In genomic region chr15:68252925-68253534, GRCh38 we compare ENCODE assay signal across 8 cellular contexts. TPM values are rescaled to one million over a fixed set of nuclear protein-coding genes. Genes with fewer than 3 reads are reported as not detected.
DNase-seq lines count a peak whose midpoint lies in the region; ATAC-seq and TF ChIP-seq lines count a peak whose summit lies in the region.

No MANE protein-coding gene starts in this region.

- no TSS peak for BruUV-seq in Calu3 (replicated peaks; lab: Mats Ljungman, UMichigan)

- H2BK120ac ChIP-seq in trophoblast cell (ENCODE audit: insufficient read depth, low read length, poor library complexity): no peak overlapping the region

- H3K9me3 ChIP-seq in trophoblast cell (ENCODE audit: insufficient read depth, low read depth, low read length): no peaks in the 10 kb centered on the region

- peaks cover 8% of the 10 kb centered on the region for H3K79me1 ChIP-seq in trophoblast cell (ENCODE audit: low read length)

- no peak overlapping the region for H2AFZ ChIP-seq in trophoblast cell (ENCODE audit: insufficient read depth, low read length, poor library complexity)

- no peak overlapping the region for H3K27ac ChIP-seq in trophoblast cell (ENCODE audit: low read depth, low read length)

- H3K36me3 ChIP-seq in trophoblast cell (ENCODE audit: control insufficient read depth in 1 of 2, insufficient read depth in 2 of 2, low read length in 2 of 2): no peaks in the 10 kb centered on the region

- no CpG with 5 or more reads among the region's 7 CpGs for WGBS in trophoblast cell (ENCODE audit: extremely low coverage, insufficient coverage, insufficient read length)

- POLR2A ChIA-PET in activated CD4-positive, alpha-beta memory T cell treated with anti-CD3 and anti-CD28 coated beads for 36 hours (lab: Charles Lee): interaction anchor here (0.6 kb wide), 1 partner anchor 9 kb away, joined by 6 read pairs; no protein-coding TSS in a partner anchor

- no peak overlapping the region for H3K14ac ChIP-seq in trophoblast cell (ENCODE audit: low read length)

- H3K4me3 ChIP-seq in HFF-Myc (replicated peaks; ENCODE audit: low read depth, low read length) (no peak overlapping the region), trophoblast cell (ENCODE audit: low read depth, low read length) (no peak overlapping the region)

- no peak overlapping the region for H4K91ac ChIP-seq in trophoblast cell (ENCODE audit: low read depth, low read length)

- H3K4me1 Mint-ChIP-seq in Calu3 (ENCODE audit: low read depth, unreplicated experiment): no peaks in the 10 kb centered on the region
- H3K4me1 Mint-ChIP-seq in activated CD4-positive, alpha-beta memory T cell treated with anti-CD3 and anti-CD28 coated beads for 36 hours (ENCODE audit: low read depth): peaks cover 4% of the 10 kb centered on the region

- no peak overlapping the region for H4K12ac ChIP-seq in trophoblast cell (ENCODE audit: low read depth, low read length)

- peaks cover 4% of the 10 kb centered on the region for H3K79me2 ChIP-seq in trophoblast cell (ENCODE audit: control insufficient read depth, insufficient read depth, low read length, poor library complexity)

- intact Hi-C loops in Calu3 (cut with micrococcal nuclease; ENCODE audit: unreplicated experiment): loop anchor here (1.0 to 10.0 kb wide), 3 partner anchors 53 to 422 kb away; no protein-coding TSS in a partner anchor
- intact Hi-C loops in activated CD4-positive, alpha-beta memory T cell treated with anti-CD3 and anti-CD28 coated beads for 36 hours (cut with micrococcal nuclease): loop anchor here (1.0 kb wide), 2 partner anchors 53 to 130 kb away; no protein-coding TSS in a partner anchor

- peak; percentile 51 for TF ChIP-seq CTCF in Calu3 (IDR thresholded peaks at IDR 0.05; ENCODE audit: unreplicated experiment)
- peak; percentile 76 for TF ChIP-seq CTCF in HFF-Myc (IDR thresholded peaks at IDR 0.05; ENCODE audit: low read depth, low read length, missing control alignments)

- no peak overlapping the region for H2BK12ac ChIP-seq in trophoblast cell (ENCODE audit: low read length)

- no peak overlapping the region for H3K4me2 ChIP-seq in trophoblast cell (ENCODE audit: low read length)

- H3K27me3 ChIP-seq in trophoblast cell (ENCODE audit: insufficient read depth, low read length): no peaks in the 10 kb centered on the region

- H2AK5ac ChIP-seq in trophoblast cell (ENCODE audit: low read length): no peak overlapping the region

- no peak overlapping the region for H4K8ac ChIP-seq in trophoblast cell (ENCODE audit: low read depth, low read length)

- H3K4ac ChIP-seq in trophoblast cell (ENCODE audit: low read depth, low read length): no peak overlapping the region

- H3K4me3 Mint-ChIP-seq in Calu3 (ENCODE audit: low read depth, unreplicated experiment): no peak overlapping the region
- no peak overlapping the region for H3K4me3 Mint-ChIP-seq in activated CD4-positive, alpha-beta memory T cell treated with anti-CD3 and anti-CD28 coated beads for 36 hours

- no peak overlapping the region for H2BK5ac ChIP-seq in trophoblast cell (ENCODE audit: low read depth, low read length, poor library complexity)

- no peak overlapping the region for H3K9ac ChIP-seq in trophoblast cell (ENCODE audit: low read length)

- H3K4me1 ChIP-seq in trophoblast cell (ENCODE audit: control insufficient read depth in 1 of 2, insufficient read depth in 2 of 2, low read length in 2 of 2): peaks cover 0 to 2% of the 10 kb centered on the region in 2 experiments

- CTCF ChIA-PET in Calu3 (lab: Charles Lee): interaction anchor here (0.5 to 1.9 kb wide), 24 partner anchors 8 to 671 kb away, joined by 3 to 72 read pairs (median 5); partner anchors contain the start of genes CALML4, CLN6 and FEM1B
- CTCF ChIA-PET in activated CD4-positive, alpha-beta memory T cell treated with anti-CD3 and anti-CD28 coated beads for 36 hours (lab: Charles Lee): interaction anchor here (0.6 to 5.3 kb wide), 34 partner anchors 8 to 651 kb away, joined by 3 to 66 read pairs (median 3); partner anchors contain the start of gene FEM1B

- ATAC-seq in HG03442 (IDR thresholded peaks at IDR 0.05; ENCODE audit: unreplicated experiment) (no peak), HG02798 (IDR thresholded peaks at IDR 0.05; ENCODE audit: poor library complexity, unreplicated experiment) (no peak)

- H3K9me3 Mint-ChIP-seq in Calu3 (ENCODE audit: low read depth, unreplicated experiment): no peaks in the 10 kb centered on the region
- H3K9me3 Mint-ChIP-seq in activated CD4-positive, alpha-beta memory T cell treated with anti-CD3 and anti-CD28 coated beads for 36 hours: no peaks in the 10 kb centered on the region

- H3K27ac Mint-ChIP-seq in Calu3 (ENCODE audit: unreplicated experiment): no peak overlapping the region
- no peak overlapping the region for H3K27ac Mint-ChIP-seq in activated CD4-positive, alpha-beta memory T cell treated with anti-CD3 and anti-CD28 coated beads for 36 hours

- H3K27me3 Mint-ChIP-seq in Calu3 (ENCODE audit: unreplicated experiment): peaks cover 17% of the 10 kb centered on the region
- H3K27me3 Mint-ChIP-seq in activated CD4-positive, alpha-beta memory T cell treated with anti-CD3 and anti-CD28 coated beads for 36 hours: peaks cover 3% of the 10 kb centered on the region

- DNase-seq in Calu3: peak; percentile 59
- peak; percentile 62 for DNase-seq in HFF-Myc (ENCODE audit: extremely low read depth, low read depth)
- peak; percentile 79 for DNase-seq in NCI-H524 treated with DMSO at 0.1 percent for 48 hours (lab: John Stamatoyannopoulos, UW)
- peak; percentile 36 for DNase-seq in activated CD4-positive, alpha-beta memory T cell treated with anti-CD3 and anti-CD28 coated beads for 36 hours
- peak; percentile 79 for DNase-seq in foreskin melanocyte
- peak; percentile 60 to 94 for DNase-seq in trophoblast cell

- H3K23ac ChIP-seq in trophoblast cell (ENCODE audit: low read length): no peak overlapping the region

- H3K36me3 Mint-ChIP-seq in Calu3 (ENCODE audit: insufficient read depth, unreplicated experiment): peaks cover 5% of the 10 kb centered on the region
- H3K36me3 Mint-ChIP-seq in activated CD4-positive, alpha-beta memory T cell treated with anti-CD3 and anti-CD28 coated beads for 36 hours: no peaks in the 10 kb centered on the region

- no peak overlapping the region for H3K18ac ChIP-seq in trophoblast cell (ENCODE audit: low read length)

RNA-seq across cellular contexts. Expression of gene CLN6, which starts 23.5 kb away (rescaled TPM):
- total RNA-seq in Calu3 (2022): 81.6 and 85.7 TPM in 2 replicates
- total RNA-seq in activated CD4-positive, alpha-beta memory T cell treated with anti-CD3 and anti-CD28 coated beads for 36 hours: 10 to 100 TPM; 32.9 to 34.2 TPM
- 18.5 and 21.2 TPM in 2 replicates for polyA plus RNA-seq in trophoblast cell (2013)

RNA-seq across cellular contexts. Expression of gene FEM1B, which starts 24.5 kb away (rescaled TPM):
- 41.4 and 53.3 TPM in 2 replicates for total RNA-seq in Calu3 (2022)
- 10 to 100 TPM; 32.6 to 34.2 TPM for total RNA-seq in activated CD4-positive, alpha-beta memory T cell treated with anti-CD3 and anti-CD28 coated beads for 36 hours
- 26.2 and 26.9 TPM in 2 replicates for polyA plus RNA-seq in trophoblast cell (2013)

RNA-seq across cellular contexts. Expression of gene CALML4, which starts 47.9 kb away (rescaled TPM):
- 17.9 and 24.1 TPM in 2 replicates for total RNA-seq in Calu3 (2022)
- 1 to 10 TPM; 5.3 to 7.0 TPM for total RNA-seq in activated CD4-positive, alpha-beta memory T cell treated with anti-CD3 and anti-CD28 coated beads for 36 hours
- 9.6 and 10.6 TPM in 2 replicates for polyA plus RNA-seq in trophoblast cell (2013)
